ENCODE assay signal across 8 cellular contexts in the genomic region with DNA sequence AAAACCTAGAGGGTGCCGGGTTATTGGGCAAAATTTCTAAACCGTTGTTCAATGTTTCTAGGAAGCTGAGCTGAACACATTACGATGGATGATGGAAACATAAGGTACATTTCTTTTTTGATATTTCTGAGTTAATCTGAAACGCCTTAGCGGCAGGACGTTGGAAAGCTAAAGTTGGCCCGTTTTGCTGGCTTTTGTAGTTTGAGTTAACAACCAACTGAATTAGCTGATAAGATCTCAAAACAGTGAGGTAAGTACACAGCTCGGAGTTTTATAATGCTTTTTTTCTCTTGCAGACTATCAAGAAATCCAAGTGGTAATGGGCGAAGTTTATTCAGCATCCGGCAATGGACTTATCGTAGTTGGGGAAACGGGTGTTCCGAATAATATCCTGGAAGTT.
A peak's percentile ranks its signal among the peaks of the same experiment; 100 is the strongest.
DNase-seq lines count a peak whose midpoint lies in the region; ATAC-seq, FAIRE-seq and TF ChIP-seq lines count a peak whose summit lies in the region.

No MANE protein-coding gene starts in this region.

- no peak for FAIRE-seq in bronchial epithelial cell (lab: Jason Lieb, UNC)

- H3K4me3 ChIP-seq in bronchial epithelial cell (ENCODE audit: low read depth, low read length) = peak overlapping the region; percentile 87

- peak overlapping the region; percentile 99 for H3K27ac Mint-ChIP-seq in stimulated activated naive CD8-positive, alpha-beta T cell treated with anti-CD3 and anti-CD28 coated beads, Interleukin-15, Interleukin-2, amounts not matched to agents 100 ng/mL and 50 ng/mL, for 24 hours
- H3K27ac Mint-ChIP-seq in mesothelial cell of epicardium = peak overlapping the region; percentile 95

- no peaks in the 10 kb centered on the region for H3K9me3 Mint-ChIP-seq in stimulated activated naive CD8-positive, alpha-beta T cell treated with anti-CD3 and anti-CD28 coated beads, Interleukin-15, Interleukin-2, amounts not matched to agents 100 ng/mL and 50 ng/mL, for 24 hours
- H3K9me3 Mint-ChIP-seq in mesothelial cell of epicardium = no peaks in the 10 kb centered on the region

- peak overlapping the region; percentile 94 for H3K4me3 Mint-ChIP-seq in stimulated activated naive CD8-positive, alpha-beta T cell treated with anti-CD3 and anti-CD28 coated beads, Interleukin-15, Interleukin-2, amounts not matched to agents 100 ng/mL and 50 ng/mL, for 24 hours
- peak overlapping the region; percentile 82 for H3K4me3 Mint-ChIP-seq in mesothelial cell of epicardium

- H3K36me3 ChIP-seq in bronchial epithelial cell (ENCODE audit: control insufficient read depth, insufficient read depth, low read length) = peaks cover 10% of the 10 kb centered on the region

- no peaks in the 10 kb centered on the region for H3K27me3 ChIP-seq in bronchial epithelial cell (ENCODE audit: control insufficient read depth, insufficient read depth, low read length)

- H3K4me1 Mint-ChIP-seq in stimulated activated naive CD8-positive, alpha-beta T cell treated with anti-CD3 and anti-CD28 coated beads, Interleukin-15, Interleukin-2, amounts not matched to agents 100 ng/mL and 50 ng/mL, for 24 hours (ENCODE audit: low read depth) = peaks cover 46% of the 10 kb centered on the region
- peaks cover 34% of the 10 kb centered on the region for H3K4me1 Mint-ChIP-seq in mesothelial cell of epicardium

- TF ChIP-seq CTCF in bronchial epithelial cell (IDR thresholded peaks at IDR 0.05; ENCODE audit: insufficient read depth, low read length, severe bottlenecking) = no peak
- no peak for TF ChIP-seq CTCF in mesothelial cell of epicardium (IDR thresholded peaks at IDR 0.05; ENCODE audit: unreplicated experiment)

- H3K36me3 Mint-ChIP-seq in stimulated activated naive CD8-positive, alpha-beta T cell treated with anti-CD3 and anti-CD28 coated beads, Interleukin-15, Interleukin-2, amounts not matched to agents 100 ng/mL and 50 ng/mL, for 24 hours (ENCODE audit: low read depth) = peaks cover 46% of the 10 kb centered on the region
- H3K36me3 Mint-ChIP-seq in mesothelial cell of epicardium = no peaks in the 10 kb centered on the region

- no peak for DNase-seq in stimulated activated naive CD8-positive, alpha-beta T cell treated with anti-CD3 and anti-CD28 coated beads, Interleukin-15, Interleukin-2, amounts not matched to agents 100 U/mL and 50 U/mL, for 24 hours
- no peak for DNase-seq in bronchial epithelial cell (ENCODE audit: low read depth)
- no peak for DNase-seq in mesothelial cell of epicardium (ENCODE audit: low spot score in 2 of 2, unreplicated experiment in 2 of 2)
- no peak for DNase-seq in activated gamma-delta T cell (lab: John Stamatoyannopoulos, UW)
- no peak for DNase-seq in SKM-1 (lab: John Stamatoyannopoulos, UW; ENCODE audit: unreplicated experiment)

- no peak for ATAC-seq in stimulated activated naive CD8-positive, alpha-beta T cell treated with anti-CD3 and anti-CD28 coated beads, Interleukin-15, Interleukin-2, amounts not matched to agents 100 U/mL and 50 U/mL, for 24 hours
- no peak for ATAC-seq in HG03039 (IDR thresholded peaks at IDR 0.05; ENCODE audit: unreplicated experiment)
- no peak for ATAC-seq in HG03432 (IDR thresholded peaks at IDR 0.05; ENCODE audit: unreplicated experiment)

- H3K27me3 Mint-ChIP-seq in stimulated activated naive CD8-positive, alpha-beta T cell treated with anti-CD3 and anti-CD28 coated beads, Interleukin-15, Interleukin-2, amounts not matched to agents 100 ng/mL and 50 ng/mL, for 24 hours = no peaks in the 10 kb centered on the region
- H3K27me3 Mint-ChIP-seq in mesothelial cell of epicardium (ENCODE audit: low read depth) = no peaks in the 10 kb centered on the region
